ENCODE assay signal across 23 cellular contexts in the genomic region with DNA sequence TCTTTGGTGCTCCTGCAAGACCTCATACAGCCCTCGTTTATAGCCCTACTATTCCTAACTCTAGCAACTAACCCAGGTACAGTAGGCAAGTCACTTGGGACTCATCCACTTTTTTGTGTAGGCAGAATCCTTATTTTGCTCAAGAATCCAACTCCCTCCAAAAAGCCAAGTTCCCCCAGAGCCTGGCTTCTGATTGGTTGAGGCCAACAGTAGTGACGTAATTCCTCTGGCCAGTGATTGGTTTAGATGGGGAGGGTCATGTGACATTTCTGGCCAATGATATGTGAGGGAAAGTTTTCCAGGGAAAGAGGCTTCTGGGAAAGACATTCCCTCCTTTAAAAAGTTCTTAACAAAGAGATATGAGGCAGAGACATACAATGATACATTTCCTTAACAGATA. TPM values are rescaled to one million over a fixed set of nuclear protein-coding genes. Genes with fewer than 3 reads are reported as not detected.
DNase-seq lines count a peak whose midpoint lies in the region; ATAC-seq, FAIRE-seq and TF ChIP-seq lines count a peak whose summit lies in the region.
"Had no signal": no experiment of that assay in that cellular context is flagged by ENCODE, and none has a peak within 500 bp of the region (broad histone marks: within the 10 kb centered on the region; RNA-seq: fewer than 3 reads in every experiment).

No MANE protein-coding gene starts in this region.

- no peak overlapping the region for H3K4me3 ChIP-seq in right cardiac atrium (ENCODE audit: low read length)
- no peak overlapping the region for H3K4me3 ChIP-seq in K562
- no peak overlapping the region for H3K4me3 ChIP-seq in ascending aorta
- H3K4me3 ChIP-seq: skin epidermis had no signal

- ATAC-seq in right cardiac atrium: no peak
- peak; percentile 75 for ATAC-seq in K562
- ATAC-seq in HG02840 (IDR thresholded peaks at IDR 0.05; ENCODE audit: low FRiP score, unreplicated experiment): no peak
- ATAC-seq: left lobe of liver; natural killer cell treated with Interleukin-12 subunit alpha and Interleukin-12 subunit beta and Interleukin-15 and Interleukin-18, amount 100 ng/mL, for 72 hours; Right ventricle myocardium inferior had no signal

- no peaks in the 10 kb centered on the region for H3K9me1 ChIP-seq in K562 (ENCODE audit: control insufficient read depth, insufficient read depth, low read length)

- in situ Hi-C loops in K562 (cut with MboI): no loop called here

- no peaks in the 10 kb centered on the region for H3K79me2 ChIP-seq in K562 (ENCODE audit: control insufficient read depth, insufficient read depth, low read length)

- H3K27me3 ChIP-seq in right cardiac atrium (ENCODE audit: control insufficient read depth, insufficient read depth) (no peaks in the 10 kb centered on the region), K562 (ENCODE audit: control insufficient read depth in 2 of 2, insufficient read depth in 2 of 2, low read length in 2 of 2) (peaks cover 7 to 41% of the 10 kb centered on the region in 2 experiments; a peak in 3 of 5 replicates), ascending aorta (no peaks in the 10 kb centered on the region)

- CTCF ChIA-PET in K562 (lab: Yijun Ruan, JAX; ENCODE audit: low intra/inter-chr PET ratio): no interaction called here

- intact Hi-C loops in cardiac septum (cut with DNase I): loop anchor here (10.0 kb wide), 1 partner anchor 664 kb away; no protein-coding TSS in a partner anchor
- intact Hi-C loops in right cardiac atrium (cut with DNase I): loop anchor here (5.0 to 10.0 kb wide), 6 partner anchors 74 to 664 kb away; a partner anchor contains a TSS
- intact Hi-C loops in K562 (cut with micrococcal nuclease): loop anchor here (5.0 kb wide), 1 partner anchor 94 kb away; no protein-coding TSS in a partner anchor
- intact Hi-C loops in ascending aorta (cut with DNase I): no loop called here

- H4K20me1 ChIP-seq in K562 (replicated peaks; ENCODE audit: control insufficient read depth, insufficient read depth, low read length): 0 out of 2 replicates have a peak, but pooled peaks cover under 1% of the 10 kb centered on the region

- H2AFZ ChIP-seq in K562 (ENCODE audit: low read depth, low read length): no peak overlapping the region

- no peak for TF ChIP-seq RAD21 in K562 (CRISPR knock-in tag; conservative IDR thresholded peaks at IDR 0.05 in 1 of 2, IDR thresholded peaks at IDR 0.05 in 1 of 2)

- TF ChIP-seq CTCF in K562 (IDR thresholded peaks at IDR 0.05 in 2 of 3, conservative IDR thresholded peaks at IDR 0.05 in 1 of 3; ENCODE audit: insufficient read depth in 2 of 3, low read depth in 1 of 3, low read length in 3 of 3): no peak
- TF ChIP-seq CTCF in ascending aorta (IDR thresholded peaks at IDR 0.05): no peak

- DNase-seq in cardiac septum (ENCODE audit: low spot score): peak; percentile 5
- no peak for DNase-seq in right cardiac atrium
- peak; percentile 29 for DNase-seq in MV-4-11 (lab: John Stamatoyannopoulos, UW)
- peak; percentile 21 to 79 (median 63) for DNase-seq in K562 (ENCODE audit: extremely low read depth in 1 of 4, low spot score in 3 of 4)
- DNase-seq in activated CD4-positive, alpha-beta T cell treated with anti-CD3 and anti-CD28 coated beads, Interleukin-2, amount 50 U/mL, for 4 hours: no peak
- no peak for DNase-seq in ascending aorta (ENCODE audit: low spot score in 2 of 2)
- DNase-seq in T-helper 2 cell: no peak
- DNase-seq: activated B cell treated with CpG ODN at 0.5 μM for 24 hours; activated CD4-positive, alpha-beta memory T cell treated with anti-CD3 and anti-CD28 coated beads, Interleukin-2, amount 10 ng/mL, durations not matched to agents 7 days and 5 days; activated naive CD4-positive, alpha-beta T cell treated with Interleukin-2 at 50 U/mL for 16 hours; CD4-positive, CD25-positive, alpha-beta regulatory T cell; DMS153; endodermal cell; NCI-H1930; NCI-H510A; stimulated activated CD4-positive, alpha-beta T cell treated with anti-CD3 and anti-CD28 coated beads, Interleukin-4, amount 100 ng/mL, for 24 hours had no signal

- FAIRE-seq in K562 (lab: Jason Lieb, UNC): peak; percentile 54

- H3K9me3 ChIP-seq in right cardiac atrium (ENCODE audit: control insufficient read depth, low read length): no peaks in the 10 kb centered on the region
- H3K9me3 ChIP-seq in K562 (replicated peaks; ENCODE audit: control insufficient read depth, insufficient read depth, low read depth, low read length): no peaks in the 10 kb centered on the region
- no peaks in the 10 kb centered on the region for H3K9me3 ChIP-seq in ascending aorta

- POLR2A ChIA-PET in K562 (lab: Yijun Ruan, JAX): interaction anchor here (0.6 kb wide), 1 partner anchor 21 kb away, joined by 3 read pairs; no protein-coding TSS in a partner anchor

- H3K27ac ChIP-seq in right cardiac atrium (ENCODE audit: low read length) (no peak overlapping the region), K562 (ENCODE audit: extremely low read depth, low read depth, low read length) (no peak overlapping the region), ascending aorta (no peak overlapping the region)
- H3K27ac ChIP-seq: skin epidermis had no signal

- no peaks in the 10 kb centered on the region for H3K4me1 ChIP-seq in right cardiac atrium (ENCODE audit: control insufficient read depth, insufficient read depth, low read length)
- no peaks in the 10 kb centered on the region for H3K4me1 ChIP-seq in K562 (replicated peaks in 1 of 2; ENCODE audit: control insufficient read depth in 2 of 2, insufficient read depth in 2 of 2, low read length in 2 of 2)
- no peaks in the 10 kb centered on the region for H3K4me1 ChIP-seq in ascending aorta

- no peak for TF ChIP-seq EP300 in K562 (IDR thresholded peaks at IDR 0.05; ENCODE audit: low read length)

- 61% methylated on average over 2 of the region's 2 CpGs for WGBS in right cardiac atrium
- 0% methylated on average over 2 of the region's 2 CpGs for WGBS in K562 (ENCODE audit: insufficient coverage, low coverage, missing lambda C conversion rate)

- no peak overlapping the region for H3K4me2 ChIP-seq in K562 (ENCODE audit: insufficient read depth, low read length)

- no TSS peak for BruUV-seq in K562 (replicated peaks; lab: Mats Ljungman, UMichigan)

- no peak for TF ChIP-seq POLR2A in K562 (conservative IDR thresholded peaks at IDR 0.05)

- H3K9ac ChIP-seq in K562 (ENCODE audit: insufficient read depth in 1 of 2, low read depth in 2 of 2, low read length in 2 of 2): no peak overlapping the region

- H3K36me3 ChIP-seq in K562 (ENCODE audit: control insufficient read depth, insufficient read depth, low read length) (no peaks in the 10 kb centered on the region), ascending aorta (peaks cover 3 to 11% of the 10 kb centered on the region in 2 donors)

TF ChIP-seq in K562, 482 proteins besides CTCF, POLR2A, EP300 and RAD21 (continues in another document):
- peak; percentile 43; the same call in 1 of the 2 replicates for TF ChIP-seq L3MBTL2 (IDR thresholded peaks at IDR 0.05)
- TF ChIP-seq, protein P1, sequence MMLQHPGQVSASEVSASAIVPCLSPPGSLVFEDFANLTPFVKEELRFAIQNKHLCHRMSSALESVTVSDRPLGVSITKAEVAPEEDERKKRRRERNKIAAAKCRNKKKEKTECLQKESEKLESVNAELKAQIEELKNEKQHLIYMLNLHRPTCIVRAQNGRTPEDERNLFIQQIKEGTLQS (IDR thresholded peaks at IDR 0.05): peak; percentile 84
- TF ChIP-seq, protein P1 (CRISPR knock-in tag; conservative IDR thresholded peaks at IDR 0.05): no peak
- TF ChIP-seq ASH1L (IDR thresholded peaks at IDR 0.05; ENCODE audit: borderline replicate concordance, low read depth, partially characterized antibody): peak; percentile 62
- TF ChIP-seq, protein P2, sequence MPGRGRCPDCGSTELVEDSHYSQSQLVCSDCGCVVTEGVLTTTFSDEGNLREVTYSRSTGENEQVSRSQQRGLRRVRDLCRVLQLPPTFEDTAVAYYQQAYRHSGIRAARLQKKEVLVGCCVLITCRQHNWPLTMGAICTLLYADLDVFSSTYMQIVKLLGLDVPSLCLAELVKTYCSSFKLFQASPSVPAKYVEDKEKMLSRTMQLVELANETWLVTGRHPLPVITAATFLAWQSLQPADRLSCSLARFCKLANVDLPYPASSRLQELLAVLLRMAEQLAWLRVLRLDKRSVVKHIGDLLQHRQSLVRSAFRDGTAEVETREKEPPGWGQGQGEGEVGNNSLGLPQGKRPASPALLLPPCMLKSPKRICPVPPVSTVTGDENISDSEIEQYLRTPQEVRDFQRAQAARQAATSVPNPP (IDR thresholded peaks at IDR 0.05; ENCODE audit: borderline replicate concordance, insufficient read depth, insufficient read length): no peak
- TF ChIP-seq RBM25 (IDR thresholded peaks at IDR 0.05; ENCODE audit: low read depth, low read length, severe bottlenecking): peak; percentile 77

RNA-seq across cellular contexts. Expression of a gene that starts 32.1 kb away (rescaled TPM):
- 7.0 TPM for total RNA-seq in cardiac septum
- total RNA-seq in right cardiac atrium: 10 to 100 TPM; 13.6 to 18.7 (median 17.5) TPM
- 5.8 TPM for polyA plus RNA-seq in right cardiac atrium
- total RNA-seq in K562 (2011; cell fraction: chromatin; rRNA removed; ENCODE audit: low replicate concordance): not detected in 2 replicates
- not detected in 2 replicates for total RNA-seq in K562 (2011; cell fraction: nucleolus; rRNA removed)
- total RNA-seq in K562 (2011; cell fraction: nucleoplasm; rRNA removed): not detected in 2 replicates
- not detected in 2 replicates for total RNA-seq in K562 (2014; rRNA removed)
- not detected in 2 replicates for total RNA-seq in K562 (2014; rRNA removed; fragmentation: Illumina TruSeq; extraction: Trizol)
- total RNA-seq in K562 (2015; rRNA removed; fragmentation: Illumina TruSeq; extraction: Trizol): not detected in 2 replicates
- not detected in 2 replicates for total RNA-seq in K562 (2021)
- polyA plus RNA-seq in K562 (2011; rRNA removed): not detected in 2 replicates
- polyA plus RNA-seq in K562 (2011; cell fraction: cytosol; rRNA removed): not detected in 2 replicates
- not detected in 2 replicates for polyA plus RNA-seq in K562 (2011; cell fraction: nucleus; rRNA removed)
- polyA plus RNA-seq in K562 (2012): 0.11 TPM in 1 of 2 replicates, not detected in the other
- polyA plus RNA-seq in K562 (2014; fragmentation: Illumina TruSeq; extraction: Trizol): not detected in 2 replicates
- polyA plus RNA-seq in K562 (2014; fragmentation: Nextera tagmentation; extraction: Ambion mirVana): not detected
- polyA plus RNA-seq in K562 (2014; rRNA removed): 0.12 TPM in 1 of 2 replicates, not detected in the other
- polyA minus RNA-seq in K562 (2011; rRNA and poly(A)+ RNA removed): not detected in 2 replicates
- polyA minus RNA-seq in K562 (2011; cell fraction: cytosol; rRNA and poly(A)+ RNA removed): not detected in 2 replicates
- polyA minus RNA-seq in K562 (2011; cell fraction: nucleus; rRNA and poly(A)+ RNA removed): not detected in 2 replicates
- 15.2 TPM for total RNA-seq in ascending aorta
- total RNA-seq: activated B cell treated with CpG ODN at 0.5 μM for 24 hours; activated CD4-positive, alpha-beta memory T cell treated with anti-CD3 and anti-CD28 coated beads, Interleukin-2, amount 10 ng/mL, durations not matched to agents 7 days and 5 days; CD4-positive, CD25-positive, alpha-beta regulatory T cell; endodermal cell; MCF 10A; natural killer cell treated with Interleukin-12 subunit alpha and Interleukin-12 subunit beta and Interleukin-15 and Interleukin-18, amount 100 ng/mL, for 72 hours; T-helper 1 cell treated with Interleukin-12 subunit alpha and Interleukin-12 subunit beta and Interleukin-4 antibody, amounts not matched to agents 30 ng/mL and 1 ng/mL, for 36 hours had no signal
- polyA plus RNA-seq: CD4-positive, CD25-positive, alpha-beta regulatory T cell had no signal

Comparison
In these comparisons a context has a peak if more than half of its experiments do, and no peak if none do; other contexts are left out.
1. DNase-seq: peak in cardiac septum (single experiment), MV-4-11 (single experiment) and K562 (4 of 4); none in right cardiac atrium (0 of 3), activated CD4-positive, alpha-beta T cell treated with anti-CD3 and anti-CD28 coated beads, Interleukin-2, amount 50 U/mL, for 4 hours (0 of 2), ascending aorta (0 of 2) and T-helper 2 cell (0 of 5).